In the genomic region with DNA sequence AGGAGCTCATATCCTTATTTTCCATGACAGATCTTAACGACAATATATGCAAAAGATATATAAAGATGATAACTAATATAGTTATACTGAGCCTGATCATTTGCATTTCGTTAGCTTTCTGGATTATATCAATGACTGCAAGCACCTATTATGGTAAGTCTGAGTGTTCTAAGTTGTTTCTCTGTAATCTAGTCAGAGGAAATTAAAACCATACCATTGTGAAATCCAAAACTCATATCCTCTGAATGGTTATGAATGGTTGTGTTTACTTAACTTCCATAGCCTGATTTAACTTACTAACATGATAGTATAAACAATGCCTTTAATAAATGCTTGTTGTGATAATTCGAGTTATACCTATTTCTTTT, we compare ENCODE assay signal across 1 cellular context.
TF ChIP-seq lines count a peak whose summit lies in the region.

No MANE protein-coding gene starts in this region.

TF ChIP-seq in A549, 52 proteins besides CTCF, POLR2A, EP300 and RAD21:
- TF ChIP-seq CEBPB (IDR thresholded peaks at IDR 0.05) (peak in 1 of 2 experiments; percentile 4; a peak in 1 of 4 replicates), NFE2L2 (conservative IDR thresholded peaks at IDR 0.05; ENCODE audit: low read length) (no peak), HDAC2 (IDR thresholded peaks at IDR 0.05) (no peak), E2F6 (IDR thresholded peaks at IDR 0.05; ENCODE audit: borderline replicate concordance, low read depth) (no peak)
